In the genomic region with DNA sequence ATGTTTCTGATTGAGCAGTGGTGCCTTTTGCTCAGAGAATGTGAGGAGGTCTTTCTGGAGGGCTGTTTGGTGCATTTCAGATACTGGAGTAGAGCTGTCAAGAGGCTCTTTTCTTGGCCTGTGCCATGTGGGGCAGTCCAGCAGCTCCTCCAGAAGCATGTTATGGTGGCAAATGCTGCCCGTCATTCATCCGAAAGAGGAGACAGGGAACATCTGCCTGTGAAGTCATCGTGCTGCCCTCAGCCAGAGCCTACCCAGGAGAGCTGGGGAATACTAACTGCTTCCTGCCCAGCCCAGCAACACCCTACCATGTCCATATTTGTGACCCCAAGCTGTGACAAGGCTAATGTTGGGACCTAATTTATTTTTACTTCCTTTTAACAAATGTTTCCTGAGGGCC, we compare ENCODE assay signal across 16 cellular contexts.
A peak's percentile ranks its signal among the peaks of the same experiment; 100 is the strongest.
DNase-seq lines count a peak whose midpoint lies in the region; ATAC-seq, FAIRE-seq and TF ChIP-seq lines count a peak whose summit lies in the region.
"Had no signal": no experiment of that assay in that cellular context is flagged by ENCODE, and none has a peak within 500 bp of the region (broad histone marks: within the 10 kb centered on the region; RNA-seq: fewer than 3 reads in every experiment).

No MANE protein-coding gene starts in this region.

- peaks cover 33% of the 10 kb centered on the region for H3K4me1 Mint-ChIP-seq in Calu3 (ENCODE audit: low read depth, unreplicated experiment)
- H3K4me1 Mint-ChIP-seq in neural progenitor cell: peaks cover 25% of the 10 kb centered on the region
- H3K4me1 Mint-ChIP-seq: T-cell had no signal

- 0 out of 2 replicates have a peak overlapping the region, but pooled peaks have one; percentile 17 for H2BK20ac ChIP-seq in H1 (ENCODE audit: low read length)

- H3K14ac ChIP-seq in H1 (ENCODE audit: insufficient read length): no peak overlapping the region

- H3K36me3 ChIP-seq in Karpas-422 (ENCODE audit: insufficient read depth, low read length) (no peaks in the 10 kb centered on the region), H1 (ENCODE audit: control insufficient read depth in 2 of 4, insufficient read depth in 4 of 4, low read length in 3 of 4) (no peaks in the 10 kb centered on the region), neural progenitor cell (no peaks in the 10 kb centered on the region), suprapubic skin (no peaks in the 10 kb centered on the region), SK-N-SH (replicated peaks in 1 of 2; ENCODE audit: control insufficient read depth in 1 of 2, insufficient read depth in 2 of 2, low read length in 1 of 2) (no peaks in the 10 kb centered on the region)
- H3K36me3 ChIP-seq: lower lobe of right lung had no signal

- H2AFZ ChIP-seq in Karpas-422 (ENCODE audit: low read length) (peak overlapping the region; percentile 37; the same call in 1 of the 2 replicates), H1 (ENCODE audit: low read length) (peak overlapping the region; percentile 75; the same call in 1 of the 2 replicates), neural progenitor cell (replicated peaks) (peak overlapping the region; percentile 70), SK-N-SH (ENCODE audit: low read depth) (no peak overlapping the region)

- H3K18ac ChIP-seq in H1 (ENCODE audit: extremely low read depth, low read length): peak overlapping the region; percentile 95

- CTCF ChIA-PET in Calu3 (lab: Charles Lee): no interaction called here
- CTCF ChIA-PET in H1 (lab: Charles Lee; ENCODE audit: partially characterized antibody): interaction anchor here (0.5 to 2.6 kb wide), 9 partner anchors 9 to 130 kb away, joined by 3 to 15 read pairs (median 4); no protein-coding TSS in a partner anchor
- CTCF ChIA-PET in SK-N-SH (lab: Yijun Ruan, JAX): no interaction called here

- no peaks in the 10 kb centered on the region for H3K79me2 ChIP-seq in Karpas-422 (ENCODE audit: low read length)
- no peaks in the 10 kb centered on the region for H3K79me2 ChIP-seq in H1 (ENCODE audit: control insufficient read depth in 1 of 2, insufficient read depth in 2 of 2, low read length in 2 of 2)
- H3K79me2 ChIP-seq in neural progenitor cell (ENCODE audit: low read depth): no peaks in the 10 kb centered on the region
- no peaks in the 10 kb centered on the region for H3K79me2 ChIP-seq in SK-N-SH (ENCODE audit: insufficient read depth)

- H2BK15ac ChIP-seq in H1 (ENCODE audit: low read length): peak overlapping the region; percentile 76; the same call in 1 of the 2 replicates

- no peak for TF ChIP-seq CTCF in Calu3 (IDR thresholded peaks at IDR 0.05; ENCODE audit: unreplicated experiment)
- no peak for TF ChIP-seq CTCF in H1 (IDR thresholded peaks at IDR 0.05; ENCODE audit: control extremely low read depth in 1 of 3, insufficient read depth in 1 of 3, low read depth in 1 of 3, low read length in 3 of 3)
- TF ChIP-seq CTCF in neural progenitor cell (IDR thresholded peaks at IDR 0.05): no peak
- no peak for TF ChIP-seq CTCF in suprapubic skin (IDR thresholded peaks at IDR 0.05)
- no peak for TF ChIP-seq CTCF in SK-N-SH (IDR thresholded peaks at IDR 0.05)

- POLR2A ChIA-PET in H1 (lab: Charles Lee; ENCODE audit: partially characterized antibody): interaction anchor here (1.4 kb wide), 1 partner anchor 9 kb away, joined by 6 read pairs; no protein-coding TSS in a partner anchor
- POLR2A ChIA-PET in SK-N-SH (lab: Yijun Ruan, JAX): no interaction called here

- peak overlapping the region; percentile 59; the same call in 1 of the 2 replicates for H2AK5ac ChIP-seq in H1 (ENCODE audit: low read depth, low read length)

- 88% methylated on average over 3 of the region's 3 CpGs; no CpG with 5 or more reads in 1 of the 2 experiments for WGBS in H1 (ENCODE audit: extremely low coverage in 1 of 2, insufficient coverage in 1 of 2, insufficient read length in 1 of 2, insufficient replicate concordance in 2 of 2, low coverage in 1 of 2, low lambda C conversion rate in 2 of 2, missing lambda C conversion rate in 1 of 2), 2 experiments
- 90% methylated on average over 3 of the region's 3 CpGs for WGBS in suprapubic skin
- WGBS in SK-N-SH (ENCODE audit: low lambda C conversion rate): 90% methylated on average over 3 of the region's 3 CpGs

- TF ChIP-seq RAD21 in H1 (IDR thresholded peaks at IDR 0.05 in 1 of 2, conservative IDR thresholded peaks at IDR 0.05 in 1 of 2; ENCODE audit: low read depth in 2 of 2, low read length in 2 of 2) (no peak), SK-N-SH (IDR thresholded peaks at IDR 0.05; ENCODE audit: low read length) (no peak)

- peaks cover 7% of the 10 kb centered on the region for H3K36me3 Mint-ChIP-seq in Calu3 (ENCODE audit: insufficient read depth, unreplicated experiment)
- H3K36me3 Mint-ChIP-seq in neural progenitor cell: no peaks in the 10 kb centered on the region
- H3K36me3 Mint-ChIP-seq: T-cell had no signal

- H3K27ac Mint-ChIP-seq in Calu3 (ENCODE audit: unreplicated experiment) (peak overlapping the region; percentile 14), neural progenitor cell (no peak overlapping the region)
- H3K27ac Mint-ChIP-seq: CD4-positive, alpha-beta T cell; T-cell had no signal

- no peak overlapping the region for H4K5ac ChIP-seq in H1 (ENCODE audit: insufficient read length, low read depth, low read length)

- H3K4me2 ChIP-seq in Karpas-422 (ENCODE audit: low read depth, low read length, poor library complexity, severe bottlenecking): peak overlapping the region; percentile 58
- H3K4me2 ChIP-seq in H1 (ENCODE audit: insufficient read depth in 1 of 2, low read depth in 2 of 2, low read length in 2 of 2): peak overlapping the region; percentile 48 to 58
- peak overlapping the region; percentile 66 for H3K4me2 ChIP-seq in neural progenitor cell
- no peak overlapping the region for H3K4me2 ChIP-seq in SK-N-SH

- H3K4me1 ChIP-seq in Karpas-422 (ENCODE audit: low read length) (peaks cover 9% of the 10 kb centered on the region), H1 (replicated peaks in 1 of 4; ENCODE audit: control insufficient read depth in 3 of 4, insufficient read depth in 4 of 4, low read length in 3 of 4) (peaks cover 0 to 11% (median 5%) of the 10 kb centered on the region in 4 experiments; a peak in 4 of 7 replicates), neural progenitor cell (peaks cover 11% of the 10 kb centered on the region), suprapubic skin (peaks cover 4% of the 10 kb centered on the region), SK-N-SH (ENCODE audit: control insufficient read depth in 1 of 2, insufficient read depth in 2 of 2, low read depth in 1 of 2, low read length in 1 of 2) (peaks cover 0 to 8% of the 10 kb centered on the region in 2 experiments; a peak in 1 of 4 replicates)

- H3K23ac ChIP-seq in H1 (ENCODE audit: insufficient read length): no peak overlapping the region

- H3K9me2 ChIP-seq in Karpas-422 (replicated peaks; ENCODE audit: insufficient read depth, low read length): no peaks in the 10 kb centered on the region
- no peaks in the 10 kb centered on the region for H3K9me2 ChIP-seq in SK-N-SH

- DNase-seq in Calu3: no peak
- no peak for DNase-seq in Karpas-422
- no peak for DNase-seq in H1 (ENCODE audit: low read depth in 1 of 2, low spot score in 2 of 2)
- DNase-seq in neural progenitor cell (ENCODE audit: low spot score): no peak
- DNase-seq in hepatic stellate cell (ENCODE audit: low spot score): no peak
- DNase-seq in suprapubic skin (ENCODE audit: low spot score in 2 of 2): no peak
- no peak for DNase-seq in SK-N-SH
- DNase-seq: activated CD4-positive, alpha-beta T cell treated with anti-CD3 and anti-CD28 coated beads, Interleukin-2, amount 50 U/mL, for 4 hours; activated naive CD4-positive, alpha-beta T cell treated with anti-CD3 and anti-CD28 coated beads, Interleukin-2, amount 50 U/mL, for 16 hours; activated T-cell treated with anti-CD3 and anti-CD28 coated beads, Interleukin-2, amount 50 U/mL, for 1 hour; CD4-positive, alpha-beta T cell; cortex of kidney; lower lobe of right lung; right cardiac atrium had no signal

- no peak overlapping the region; the same call in 1 of the 2 replicates for H2BK12ac ChIP-seq in H1 (ENCODE audit: low read depth, low read length)

- no peak overlapping the region for H4K91ac ChIP-seq in H1 (replicated peaks; ENCODE audit: insufficient read length, low read length)

- H3K9me3 Mint-ChIP-seq in Calu3 (ENCODE audit: low read depth, unreplicated experiment) (peaks cover 3% of the 10 kb centered on the region), neural progenitor cell (peaks cover 4% of the 10 kb centered on the region)
- H3K9me3 Mint-ChIP-seq: CD4-positive, alpha-beta T cell had no signal

- 0 out of 2 replicates have a peak overlapping the region, but pooled peaks have one; percentile 74 for H2BK5ac ChIP-seq in H1 (ENCODE audit: low read depth, low read length)

- no peaks in the 10 kb centered on the region; the same call in 1 of the 2 replicates for H3K23me2 ChIP-seq in H1 (ENCODE audit: low read depth, low read length)

- H3K9me3 ChIP-seq in Karpas-422 (ENCODE audit: low read length) (no peaks in the 10 kb centered on the region), H1 (ENCODE audit: insufficient read depth in 2 of 2, low read depth in 1 of 2, low read length in 1 of 2) (no peaks in the 10 kb centered on the region), neural progenitor cell (ENCODE audit: low read depth) (no peaks in the 10 kb centered on the region), suprapubic skin (no peaks in the 10 kb centered on the region), SK-N-SH (no peaks in the 10 kb centered on the region)
- H3K9me3 ChIP-seq: lower lobe of right lung had no signal

- no peak overlapping the region for H3K56ac ChIP-seq in H1 (replicated peaks; ENCODE audit: insufficient read length, low read depth, low read length)

- no peak overlapping the region for H2BK120ac ChIP-seq in H1 (replicated peaks; ENCODE audit: low read depth, low read length)

- no peak for ATAC-seq in GM18498 (IDR thresholded peaks at IDR 0.05; ENCODE audit: unreplicated experiment)
- ATAC-seq: T-cell had no signal

- TSS peak; percentile 98 for BruUV-seq in Calu3 (replicated peaks; lab: Mats Ljungman, UMichigan)

- H3K4me3 ChIP-seq in Karpas-422 (ENCODE audit: low read length) (peak overlapping the region; percentile 60), H1 (ENCODE audit: extremely low read depth in 1 of 4, insufficient read depth in 2 of 4, low read depth in 3 of 4, low read length in 4 of 4) (peak overlapping the region in 1 of 4 experiments; percentile 38; a peak in 2 of 8 replicates), neural progenitor cell (peak overlapping the region; percentile 39), suprapubic skin (no peak overlapping the region), SK-N-SH (ENCODE audit: low read depth in 2 of 2, low read length in 1 of 2) (no peak overlapping the region)
- H3K4me3 ChIP-seq: lower lobe of right lung had no signal

- intact Hi-C loops in Calu3 (cut with micrococcal nuclease; ENCODE audit: unreplicated experiment): no loop called here

- no peak for FAIRE-seq in H1 (lab: Jason Lieb, UNC)

- H3K4me3 Mint-ChIP-seq in Calu3 (ENCODE audit: low read depth, unreplicated experiment): peak overlapping the region; percentile 39
- no peak overlapping the region for H3K4me3 Mint-ChIP-seq in neural progenitor cell
- H3K4me3 Mint-ChIP-seq: CD4-positive, alpha-beta T cell; T-cell had no signal

- H3F3A ChIP-seq in neural progenitor cell (ENCODE audit: low read depth) (peaks cover 13% of the 10 kb centered on the region), SK-N-SH (replicated peaks; ENCODE audit: insufficient read depth) (no peaks in the 10 kb centered on the region)

- H3K4ac ChIP-seq in H1 (replicated peaks; ENCODE audit: insufficient read length, low read depth, low read length): peak overlapping the region; percentile 22

- no peaks in the 10 kb centered on the region for H3K27me3 ChIP-seq in Karpas-422 (ENCODE audit: low read length)
- H3K27me3 ChIP-seq in H1 (replicated peaks in 1 of 4; ENCODE audit: control insufficient read depth in 3 of 4, extremely low read depth in 1 of 4, insufficient read depth in 3 of 4, low read length in 3 of 4): no peaks in the 10 kb centered on the region
- peaks cover 3% of the 10 kb centered on the region for H3K27me3 ChIP-seq in neural progenitor cell
- no peaks in the 10 kb centered on the region for H3K27me3 ChIP-seq in suprapubic skin
- no peaks in the 10 kb centered on the region; the same call in 1 of the 2 replicates for H3K27me3 ChIP-seq in SK-N-SH (ENCODE audit: insufficient read depth)

- no peak overlapping the region for H4K8ac ChIP-seq in H1 (ENCODE audit: extremely low read depth, insufficient read depth, low read length)

- TF ChIP-seq POLR2A in H1 (IDR thresholded peaks at IDR 0.05; ENCODE audit: control extremely low read depth in 1 of 2, low read depth in 2 of 2, low read length in 2 of 2) (no peak), suprapubic skin (IDR thresholded peaks at IDR 0.05) (no peak)

- no peak for TF ChIP-seq EP300 in H1 (IDR thresholded peaks at IDR 0.05; ENCODE audit: borderline replicate concordance in 1 of 2, low read depth in 2 of 2, low read length in 2 of 2)
- TF ChIP-seq EP300 in suprapubic skin (IDR thresholded peaks at IDR 0.05): no peak
- TF ChIP-seq EP300 in SK-N-SH (IDR thresholded peaks at IDR 0.05; ENCODE audit: borderline replicate concordance in 1 of 2, low read depth in 1 of 2, low read length in 1 of 2): no peak

- H3K9ac ChIP-seq in Karpas-422 (ENCODE audit: low read length) (peak overlapping the region; percentile 53), H1 (replicated peaks in 1 of 4; ENCODE audit: extremely low read depth in 1 of 4, low read depth in 3 of 4, low read length in 3 of 4) (no peak overlapping the region), neural progenitor cell (no peak overlapping the region), SK-N-SH (no peak overlapping the region)

- no peak overlapping the region for H3K27ac ChIP-seq in Karpas-422 (ENCODE audit: low read length)
- no peak overlapping the region for H3K27ac ChIP-seq in H1 (ENCODE audit: low read depth, low read length)
- no peak overlapping the region for H3K27ac ChIP-seq in neural progenitor cell
- no peak overlapping the region for H3K27ac ChIP-seq in suprapubic skin
- H3K27ac ChIP-seq in SK-N-SH (ENCODE audit: low read depth in 2 of 2, low read length in 1 of 2): no peak overlapping the region
- H3K27ac ChIP-seq: lower lobe of right lung had no signal

- H3K79me1 ChIP-seq in H1 (ENCODE audit: low read depth, low read length): no peaks in the 10 kb centered on the region

- H3K27me3 Mint-ChIP-seq in Calu3 (ENCODE audit: unreplicated experiment): no peaks in the 10 kb centered on the region
- peaks cover 4% of the 10 kb centered on the region for H3K27me3 Mint-ChIP-seq in neural progenitor cell (ENCODE audit: insufficient read depth, low read depth)
- H3K27me3 Mint-ChIP-seq: CD4-positive, alpha-beta T cell had no signal

- H4K20me1 ChIP-seq in Karpas-422 (ENCODE audit: insufficient read depth, low read depth, low read length) (no peaks in the 10 kb centered on the region), H1 (replicated peaks in 1 of 2; ENCODE audit: control insufficient read depth in 1 of 2, insufficient read depth in 2 of 2, low read length in 2 of 2) (no peaks in the 10 kb centered on the region), neural progenitor cell (ENCODE audit: low read depth) (no peaks in the 10 kb centered on the region), SK-N-SH (ENCODE audit: insufficient read depth) (no peaks in the 10 kb centered on the region)

Comparison
In these comparisons a context has a peak if more than half of its experiments do, and no peak if none do; other contexts are left out.
1. H3K4me3 ChIP-seq: peak in Karpas-422 (single experiment) and neural progenitor cell (single experiment); none in suprapubic skin (single experiment) and SK-N-SH (0 of 2).